ENCODE assay signal across 1 cellular context in the genomic region with DNA sequence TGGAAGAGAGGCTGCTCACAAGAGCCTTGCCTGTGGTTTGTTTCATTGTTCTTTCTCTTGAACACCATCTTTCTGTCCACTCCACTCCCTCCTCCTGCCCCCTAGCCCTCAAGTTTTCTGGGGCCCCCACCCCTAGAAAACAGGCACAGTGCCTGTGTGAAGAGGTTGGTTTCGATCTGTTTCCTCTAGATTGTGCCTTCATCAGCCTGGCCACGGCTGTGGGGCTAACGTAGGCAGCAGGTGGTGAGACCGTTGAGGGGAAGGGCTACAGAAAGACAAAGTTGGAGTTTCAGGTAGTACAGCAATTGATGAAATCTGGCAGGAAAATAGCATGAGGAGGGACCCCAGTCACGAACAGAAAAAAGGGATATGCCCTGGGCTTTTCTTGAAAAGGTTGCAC.
TF ChIP-seq lines count a peak whose summit lies in the region.

No MANE protein-coding gene starts in this region.

TF ChIP-seq in H1, 55 proteins besides CTCF, POLR2A, EP300 and RAD21:
- TF ChIP-seq SP2 (IDR thresholded peaks at IDR 0.05; ENCODE audit: low read length) (no peak), CTBP2 (IDR thresholded peaks at IDR 0.05; ENCODE audit: borderline replicate concordance, insufficient read depth, insufficient read length, low read length) (no peak), RNF2 (IDR thresholded peaks at IDR 0.05; ENCODE audit: borderline replicate concordance, low read depth, low read length, missing control alignments, poor library complexity, severe bottlenecking) (no peak), SIN3A (conservative IDR thresholded peaks at IDR 0.05 in 1 of 2, IDR thresholded peaks at IDR 0.05 in 1 of 2; ENCODE audit: low read depth in 1 of 2, low read length in 2 of 2) (no peak)
